In genomic region chr1:101410048-101410878, GRCh38 we compare ENCODE assay signal across 10 cellular contexts.
DNase-seq lines count a peak whose midpoint lies in the region; ATAC-seq and TF ChIP-seq lines count a peak whose summit lies in the region.
"Had no signal": no experiment of that assay in that cellular context is flagged by ENCODE, and none has a peak within 500 bp of the region (broad histone marks: within the 10 kb centered on the region; RNA-seq: fewer than 3 reads in every experiment).

No MANE protein-coding gene starts in this region.

- intact Hi-C loops in ovary (cut with DNase I) (no loop called here), right lobe of liver (cut with DNase I) (no loop called here), thyroid gland (cut with DNase I) (no loop called here), body of pancreas (cut with DNase I) (no loop called here)

- H3K9me3 ChIP-seq in neuronal stem cell (replicated peaks in 1 of 2; ENCODE audit: control insufficient read depth in 2 of 2, insufficient read depth in 1 of 2, low read depth in 1 of 2, low read length in 2 of 2) = peaks cover 0 to 3% of the 10 kb centered on the region in 2 donors
- no peaks in the 10 kb centered on the region for H3K9me3 ChIP-seq in ovary
- no peaks in the 10 kb centered on the region for H3K9me3 ChIP-seq in right lobe of liver
- H3K9me3 ChIP-seq in thyroid gland = no peaks in the 10 kb centered on the region
- no peaks in the 10 kb centered on the region for H3K9me3 ChIP-seq in body of pancreas

- H4K91ac ChIP-seq in neuronal stem cell (ENCODE audit: low read depth, low read length, poor library complexity) = no peak overlapping the region

- H3K4me3 ChIP-seq in neuronal stem cell (ENCODE audit: low read length in 2 of 2) = no peak overlapping the region
- H3K4me3 ChIP-seq in ovary = no peak overlapping the region
- no peak overlapping the region for H3K4me3 ChIP-seq in right lobe of liver
- no peak overlapping the region for H3K4me3 ChIP-seq in thyroid gland (replicated peaks in 1 of 3)
- no peak overlapping the region for H3K4me3 ChIP-seq in body of pancreas

- no peak for TF ChIP-seq EP300 in ovary (IDR thresholded peaks at IDR 0.05)

- peak overlapping the region; percentile 68 for H2AFZ ChIP-seq in neuronal stem cell (ENCODE audit: low read length)

- H3K4me1 ChIP-seq in neuronal stem cell (ENCODE audit: control insufficient read depth in 2 of 2, insufficient read depth in 1 of 2, low read depth in 1 of 2, low read length in 2 of 2) = peaks cover 0 to 2% of the 10 kb centered on the region in 2 donors
- no peaks in the 10 kb centered on the region for H3K4me1 ChIP-seq in ovary (ENCODE audit: insufficient read depth)
- no peaks in the 10 kb centered on the region for H3K4me1 ChIP-seq in right lobe of liver
- H3K4me1 ChIP-seq in thyroid gland = no peaks in the 10 kb centered on the region
- no peaks in the 10 kb centered on the region for H3K4me1 ChIP-seq in body of pancreas

- no peak overlapping the region for H2BK12ac ChIP-seq in neuronal stem cell (ENCODE audit: low read length)

- H3K9ac ChIP-seq in neuronal stem cell (ENCODE audit: low read depth, low read length, poor library complexity) = no peak overlapping the region

- no peak overlapping the region for H3K14ac ChIP-seq in neuronal stem cell (ENCODE audit: low read length)

- H2AK5ac ChIP-seq in neuronal stem cell (ENCODE audit: low read depth, low read length) = no peak overlapping the region

- TF ChIP-seq CTCF in ovary (IDR thresholded peaks at IDR 0.05) (no peak), right lobe of liver (IDR thresholded peaks at IDR 0.05) (no peak), thyroid gland (IDR thresholded peaks at IDR 0.05) (no peak), body of pancreas (IDR thresholded peaks at IDR 0.05) (no peak)

- DNase-seq in neuronal stem cell (ENCODE audit: low spot score) (no peak), ovary (no peak), right lobe of liver (no peak), thyroid gland (no peak), body of pancreas (no peak)
- DNase-seq: amniotic stem cell, NCI-H1417 had no signal

- no peak overlapping the region for H3K23ac ChIP-seq in neuronal stem cell (ENCODE audit: low read depth, low read length, poor library complexity)

- no peak overlapping the region for H2BK120ac ChIP-seq in neuronal stem cell (ENCODE audit: low read depth, low read length)

- no peak overlapping the region for H3K27ac ChIP-seq in neuronal stem cell (replicated peaks; ENCODE audit: low read length)
- no peak overlapping the region for H3K27ac ChIP-seq in ovary
- H3K27ac ChIP-seq in right lobe of liver = no peak overlapping the region
- no peak overlapping the region for H3K27ac ChIP-seq in thyroid gland
- no peak overlapping the region for H3K27ac ChIP-seq in body of pancreas

- H3K18ac ChIP-seq in neuronal stem cell (ENCODE audit: low read length) = peak overlapping the region; percentile 85

- no peak overlapping the region for H2BK5ac ChIP-seq in neuronal stem cell (ENCODE audit: low read length)

- H3K79me1 ChIP-seq in neuronal stem cell (ENCODE audit: low read depth, low read length) = no peaks in the 10 kb centered on the region

- in situ Hi-C loops in GM18951 (cut with MboI; ENCODE audit: low sequenced_read_pairs, unreplicated experiment) = no loop called here

- H3K4ac ChIP-seq in neuronal stem cell (ENCODE audit: low read length) = no peak overlapping the region

- ATAC-seq in GM21737 (IDR thresholded peaks at IDR 0.05; ENCODE audit: unreplicated experiment) (peak; percentile 50), HG03469 (IDR thresholded peaks at IDR 0.05; ENCODE audit: unreplicated experiment) (peak; percentile 32), right lobe of liver (no peak), body of pancreas (no peak)

- H3K27me3 ChIP-seq in neuronal stem cell (ENCODE audit: control insufficient read depth in 3 of 3, insufficient read depth in 3 of 3, low read depth in 1 of 3, low read length in 3 of 3) (no peaks in the 10 kb centered on the region), ovary (no peaks in the 10 kb centered on the region), right lobe of liver (no peaks in the 10 kb centered on the region), thyroid gland (no peaks in the 10 kb centered on the region), body of pancreas (no peaks in the 10 kb centered on the region)

- WGBS in neuronal stem cell (ENCODE audit: extremely low coverage in 2 of 2, insufficient read length in 2 of 2, insufficient replicate concordance in 1 of 2), 2 donors = no CpG with 5 or more reads among the region's 3 CpGs
- 44 to 58% (median 52%) methylated on average over 3 of the region's 3 CpGs for WGBS in ovary, 3 donors
- 23% methylated on average over 3 of the region's 3 CpGs for WGBS in right lobe of liver (ENCODE audit: insufficient coverage, low coverage, low lambda C conversion rate, missing lambda C conversion rate)
- WGBS in thyroid gland, 2 donors = 46 to 52% methylated on average over 3 of the region's 3 CpGs
- 16 to 26% methylated on average over 3 of the region's 3 CpGs for WGBS in body of pancreas, 2 donors

- H3K36me3 ChIP-seq in neuronal stem cell (replicated peaks in 1 of 2; ENCODE audit: control insufficient read depth in 2 of 2, insufficient read depth in 2 of 2, low read length in 2 of 2) (no peaks in the 10 kb centered on the region), ovary (no peaks in the 10 kb centered on the region), right lobe of liver (no peaks in the 10 kb centered on the region), thyroid gland (no peaks in the 10 kb centered on the region), body of pancreas (replicated peaks in 1 of 2; ENCODE audit: insufficient read depth in 1 of 2, low read depth in 2 of 2) (no peaks in the 10 kb centered on the region)

- no peak overlapping the region for H4K8ac ChIP-seq in neuronal stem cell (ENCODE audit: low read depth, low read length)

- peak; percentile 24 for TF ChIP-seq POLR2A in GM18951 (IDR thresholded peaks at IDR 0.05; ENCODE audit: extremely low read depth, insufficient read depth, insufficient read length)
- TF ChIP-seq POLR2A in ovary (IDR thresholded peaks at IDR 0.05) = no peak
- no peak for TF ChIP-seq POLR2A in right lobe of liver (IDR thresholded peaks at IDR 0.05)
- TF ChIP-seq POLR2A in thyroid gland (IDR thresholded peaks at IDR 0.05) = no peak
- no peak for TF ChIP-seq POLR2A in body of pancreas (IDR thresholded peaks at IDR 0.05)

- peak overlapping the region; percentile 37 for H2BK15ac ChIP-seq in neuronal stem cell (ENCODE audit: low read length)

- H3K4me2 ChIP-seq in neuronal stem cell (ENCODE audit: insufficient read depth, low read length, poor library complexity, severe bottlenecking) = no peak overlapping the region

Comparison
In these comparisons a context has a peak if more than half of its experiments do, and no peak if none do; other contexts are left out.
1. ATAC-seq: peak in GM21737 (single experiment) and HG03469 (single experiment); none in right lobe of liver (0 of 4) and body of pancreas (single experiment).